16 cellular contexts compared by ENCODE assay signal in genomic region chrX:28498658-28499057, GRCh38.
DNase-seq lines count a peak whose midpoint lies in the region; ATAC-seq and TF ChIP-seq lines count a peak whose summit lies in the region.
"Had no signal": no experiment of that assay in that cellular context is flagged by ENCODE, and none has a peak within 500 bp of the region (broad histone marks: within the 10 kb centered on the region; RNA-seq: fewer than 3 reads in every experiment).

No MANE protein-coding gene starts in this region.

- no peak overlapping the region for H3K4me2 ChIP-seq in H9 (ENCODE audit: insufficient read depth, insufficient read length, low read length)

- H3K9ac ChIP-seq in H9 (ENCODE audit: extremely low read depth, insufficient read length, low read length): no peak overlapping the region
- no peak overlapping the region for H3K9ac ChIP-seq in endodermal cell (ENCODE audit: extremely low read depth, low read length, poor library complexity, severe bottlenecking)
- H3K9ac ChIP-seq: GM23248 had no signal

- H3K79me2 ChIP-seq in H9 (ENCODE audit: insufficient read depth, low read length): no peaks in the 10 kb centered on the region

- H3K23me2 ChIP-seq in H9 (ENCODE audit: insufficient read length, low read depth, low read length, poor library complexity, severe bottlenecking): no peaks in the 10 kb centered on the region

- no peak overlapping the region for H4K5ac ChIP-seq in H9 (ENCODE audit: insufficient read length, low read depth, low read length)

- WGBS in H9 (ENCODE audit: extremely low coverage, insufficient read length, low lambda C conversion rate): no CpG with 5 or more reads among the region's 3 CpGs
- WGBS in endodermal cell (ENCODE audit: insufficient coverage in 1 of 2, insufficient read length in 1 of 2), 2 experiments: 0 to 10% methylated on average over 1 to 3 of the region's 3 CpGs

- H3K18ac ChIP-seq in H9 (ENCODE audit: insufficient read length, low read depth, low read length): no peak overlapping the region

- H4K91ac ChIP-seq in H9 (ENCODE audit: insufficient read length, low read depth, low read length): no peak overlapping the region

- H3K56ac ChIP-seq in H9 (ENCODE audit: insufficient read length, low read depth, low read length): no peak overlapping the region

- no peak overlapping the region for H2BK12ac ChIP-seq in H9 (ENCODE audit: insufficient read length, low read depth, low read length)

- H3K4me3 Mint-ChIP-seq in H9 (peak overlapping the region in 1 of 2 experiments; percentile 15; a peak in 2 of 5 replicates), endodermal cell (no peak overlapping the region), nephron (peak overlapping the region in 2 of 3 experiments; percentile 6 to 36)
- H3K4me3 Mint-ChIP-seq: activated CD4-positive, alpha-beta T cell treated with anti-CD3 and anti-CD28 coated beads for 36 hours had no signal

- no peak overlapping the region for H3K23ac ChIP-seq in H9 (ENCODE audit: insufficient read length, low read depth, low read length)

- H3K9me3 ChIP-seq in H9 (ENCODE audit: control insufficient read depth, low read depth, low read length) (no peaks in the 10 kb centered on the region), endodermal cell (ENCODE audit: control insufficient read depth, low read length) (no peaks in the 10 kb centered on the region)
- H3K9me3 ChIP-seq: esophagus muscularis mucosa had no signal

- H3K36me3 Mint-ChIP-seq in H9 (ENCODE audit: insufficient read depth in 1 of 3, low read depth in 3 of 3) (peaks cover 4 to 8% (median 4%) of the 10 kb centered on the region in 3 experiments), endodermal cell (ENCODE audit: low read depth) (peaks cover 10% of the 10 kb centered on the region), nephron (ENCODE audit: low read depth) (no peaks in the 10 kb centered on the region)

- H2AK5ac ChIP-seq in H9 (ENCODE audit: insufficient read length, low read length): no peak overlapping the region

- no peak overlapping the region for H3K27ac ChIP-seq in H9 (ENCODE audit: insufficient read length, low read depth, low read length)
- no peak overlapping the region for H3K27ac ChIP-seq in endodermal cell (ENCODE audit: low read depth, low read length)
- H3K27ac ChIP-seq: esophagus muscularis mucosa, GM23248 had no signal

- TF ChIP-seq CTCF in H9 (conservative IDR thresholded peaks at IDR 0.05) (no peak), endodermal cell (conservative IDR thresholded peaks at IDR 0.05) (no peak), nephron (IDR thresholded peaks at IDR 0.05; ENCODE audit: unreplicated experiment in 3 of 3) (no peak)

- no peak overlapping the region for H3K4me3 ChIP-seq in endodermal cell (ENCODE audit: low read length)
- H3K4me3 ChIP-seq: esophagus muscularis mucosa, GM23248, lung had no signal

- H3K4me1 Mint-ChIP-seq in H9 (peaks cover 32 to 64% of the 10 kb centered on the region in 2 experiments), endodermal cell (peaks cover 30% of the 10 kb centered on the region), nephron (peaks cover 17% of the 10 kb centered on the region)
- H3K4me1 Mint-ChIP-seq: activated CD4-positive, alpha-beta T cell treated with anti-CD3 and anti-CD28 coated beads for 36 hours had no signal

- H2AFZ ChIP-seq in H9 (ENCODE audit: low read length): no peak overlapping the region
- H2AFZ ChIP-seq: GM23248 had no signal

- H3K9me3 Mint-ChIP-seq in H9 (peaks cover 12 to 51% of the 10 kb centered on the region in 2 experiments), endodermal cell (peaks cover 12% of the 10 kb centered on the region), nephron (no peaks in the 10 kb centered on the region)

- H3K4me1 ChIP-seq in H9 (ENCODE audit: insufficient read depth, low read length) (no peaks in the 10 kb centered on the region), endodermal cell (ENCODE audit: control insufficient read depth, insufficient read depth, low read length) (no peaks in the 10 kb centered on the region)
- H3K4me1 ChIP-seq: esophagus muscularis mucosa had no signal

- H2BK5ac ChIP-seq in H9 (ENCODE audit: insufficient read length, low read length): no peak overlapping the region

- no peak overlapping the region for H2BK20ac ChIP-seq in H9 (ENCODE audit: low read depth, low read length, poor library complexity, severe bottlenecking)

- H2BK120ac ChIP-seq in H9 (ENCODE audit: low read depth, low read length, poor library complexity, severe bottlenecking): no peak overlapping the region

- DNase-seq in H9 (peak; percentile 38), NCI-H345 treated with DMSO at 0.1 percent for 48 hours (lab: John Stamatoyannopoulos, UW; ENCODE audit: unreplicated experiment) (peak; percentile 16), endodermal cell (peak; percentile 54), NOMO-1 (lab: John Stamatoyannopoulos, UW; ENCODE audit: unreplicated experiment in 2 of 2) (no peak), NCI-H1436 treated with DMSO at 0.1 percent for 48 hours (lab: John Stamatoyannopoulos, UW) (no peak)
- DNase-seq: activated CD4-positive, alpha-beta T cell treated with anti-CD3 and anti-CD28 coated beads for 36 hours; activated T-cell treated with anti-CD3 and anti-CD28 coated beads for 4 hours; GM23248; KBM-7; NCI-H146; stimulated activated naive CD8-positive, alpha-beta T cell treated with anti-CD3 and anti-CD28 coated beads, Interleukin-15, Interleukin-2, amounts not matched to agents 100 U/mL and 50 U/mL, for 24 hours had no signal

- H3K27me3 ChIP-seq in H9 (ENCODE audit: insufficient read depth, low read length): no peaks in the 10 kb centered on the region
- H3K27me3 ChIP-seq in endodermal cell (ENCODE audit: control insufficient read depth, insufficient read depth, low read length, poor library complexity, severe bottlenecking): no peaks in the 10 kb centered on the region
- H3K27me3 ChIP-seq: esophagus muscularis mucosa had no signal

- no peak overlapping the region for H3K4ac ChIP-seq in H9 (ENCODE audit: low read depth, low read length)

- H3K27me3 Mint-ChIP-seq in H9 (ENCODE audit: low read depth) (no peaks in the 10 kb centered on the region), endodermal cell (ENCODE audit: insufficient read depth) (no peaks in the 10 kb centered on the region), nephron (ENCODE audit: low read depth) (no peaks in the 10 kb centered on the region)
- H3K27me3 Mint-ChIP-seq: activated CD4-positive, alpha-beta T cell treated with anti-CD3 and anti-CD28 coated beads for 36 hours had no signal

- H3K36me3 ChIP-seq in endodermal cell (ENCODE audit: control insufficient read depth, insufficient read depth, low read length): no peaks in the 10 kb centered on the region
- H3K36me3 ChIP-seq: esophagus muscularis mucosa had no signal

- no peak for ATAC-seq in HG03196 (IDR thresholded peaks at IDR 0.05; ENCODE audit: unreplicated experiment)
- no peak for ATAC-seq in GM18517 (IDR thresholded peaks at IDR 0.05; ENCODE audit: unreplicated experiment)
- ATAC-seq: activated CD4-positive, alpha-beta T cell treated with anti-CD3 and anti-CD28 coated beads for 36 hours; stimulated activated naive CD8-positive, alpha-beta T cell treated with anti-CD3 and anti-CD28 coated beads, Interleukin-15, Interleukin-2, amounts not matched to agents 100 U/mL and 50 U/mL, for 24 hours had no signal

- H3T11ph ChIP-seq in H9 (ENCODE audit: low read length): no peak overlapping the region

- H3K14ac ChIP-seq in H9 (ENCODE audit: insufficient read depth, low read length): no peak overlapping the region

- no peak overlapping the region for H2BK15ac ChIP-seq in H9 (ENCODE audit: low read depth, low read length)

- H3K27ac Mint-ChIP-seq in H9 (peak overlapping the region in 1 of 3 experiments; percentile 94; a peak in 3 of 7 replicates), endodermal cell (peak overlapping the region; percentile 41), nephron (peak overlapping the region; percentile 22 to 69 (median 53))
- H3K27ac Mint-ChIP-seq: activated CD4-positive, alpha-beta T cell treated with anti-CD3 and anti-CD28 coated beads for 36 hours had no signal

- no peaks in the 10 kb centered on the region for H3K79me1 ChIP-seq in H9 (ENCODE audit: insufficient read depth, low read depth, low read length, poor library complexity, severe bottlenecking)

- H4K8ac ChIP-seq in H9 (replicated peaks; ENCODE audit: insufficient read length, low read depth, low read length): no peak overlapping the region

- no peaks in the 10 kb centered on the region for H4K20me1 ChIP-seq in H9 (ENCODE audit: control insufficient read depth, insufficient read depth, insufficient read length)

Comparison
In these comparisons a context has a peak if more than half of its experiments do, and no peak if none do; other contexts are left out.
1. DNase-seq: peak in H9 (single experiment), NCI-H345 treated with DMSO at 0.1 percent for 48 hours (single experiment) and endodermal cell (single experiment); none in NOMO-1 (0 of 2) and NCI-H1436 treated with DMSO at 0.1 percent for 48 hours (single experiment).